33 cellular contexts compared by ENCODE assay signal in genomic region chr1:232223887-232224286, GRCh38.
"Had no signal": no experiment of that assay in that cellular context is flagged by ENCODE, and none has a peak within 500 bp of the region (broad histone marks: within the 10 kb centered on the region; RNA-seq: fewer than 3 reads in every experiment).

No MANE protein-coding gene starts in this region.

- H3K4me1 Mint-ChIP-seq: activated B cell treated with CpG ODN at 0.5 μM for 24 hours had no signal

- H3K9me3 Mint-ChIP-seq: activated B cell treated with CpG ODN at 0.5 μM for 24 hours; activated CD8-positive, alpha-beta T cell treated with anti-CD3 and anti-CD28 coated beads for 36 hours; activated naive CD4-positive, alpha-beta T cell treated with anti-CD3 and anti-CD28 coated beads for 36 hours; activated naive CD4-positive, alpha-beta T cell treated with anti-CD3 and anti-CD28 coated beads, Interleukin-2, amount 50 U/mL, for 24 hours; activated naive CD8-positive, alpha-beta T cell treated with anti-CD3 and anti-CD28 coated beads for 36 hours; activated naive CD8-positive, alpha-beta T cell treated with anti-CD3 and anti-CD28 coated beads, Interleukin-2, amount 50 U/mL, for 24 hours; activated T-cell treated with anti-CD3 and anti-CD28 coated beads, Interleukin-2, amount 50 U/mL, for 4 hours; activated T-helper 17 cell treated with anti-CD3 and anti-CD28 coated beads, Interleukin-2, amount 50 U/mL, for 72 hours; effector memory CD8-positive, alpha-beta T cell; T-helper 2 cell treated with Interferon-gamma antibody and Interleukin-4, amounts not matched to agents 5 μg/mL and 100 μg/mL, for 36 hours had no signal

- H3K27me3 Mint-ChIP-seq: activated CD8-positive, alpha-beta T cell treated with anti-CD3 and anti-CD28 coated beads for 36 hours; activated naive CD4-positive, alpha-beta T cell treated with anti-CD3 and anti-CD28 coated beads, Interleukin-2, amount 50 U/mL, for 24 hours; activated T-helper 17 cell treated with anti-CD3 and anti-CD28 coated beads, Interleukin-2, amount 50 U/mL, for 72 hours; effector memory CD8-positive, alpha-beta T cell; T-helper 17 cell had no signal

- H3K9me3 ChIP-seq: adrenal gland, body of pancreas, esophagus squamous epithelium, gastroesophageal sphincter had no signal

- H3K27ac Mint-ChIP-seq: activated B cell treated with CpG ODN at 0.5 μM for 24 hours; activated CD8-positive, alpha-beta T cell treated with anti-CD3 and anti-CD28 coated beads for 36 hours; activated naive CD4-positive, alpha-beta T cell treated with anti-CD3 and anti-CD28 coated beads for 36 hours; activated naive CD4-positive, alpha-beta T cell treated with anti-CD3 and anti-CD28 coated beads, Interleukin-2, amount 50 U/mL, for 24 hours; activated naive CD8-positive, alpha-beta T cell treated with anti-CD3 and anti-CD28 coated beads for 36 hours; activated naive CD8-positive, alpha-beta T cell treated with anti-CD3 and anti-CD28 coated beads, Interleukin-2, amount 50 U/mL, for 24 hours; activated T-helper 17 cell treated with anti-CD3 and anti-CD28 coated beads, Interleukin-2, amount 50 U/mL, for 72 hours; T-helper 2 cell treated with Interferon-gamma antibody and Interleukin-4, amounts not matched to agents 5 μg/mL and 100 μg/mL, for 36 hours had no signal

- H3K4me3 ChIP-seq: adrenal gland, body of pancreas, coronary artery, esophagus squamous epithelium, gastroesophageal sphincter had no signal

- H3K4me1 ChIP-seq: adrenal gland, body of pancreas had no signal

- H3K36me3 Mint-ChIP-seq: activated naive CD4-positive, alpha-beta T cell treated with anti-CD3 and anti-CD28 coated beads, Interleukin-2, amount 50 U/mL, for 24 hours; activated naive CD8-positive, alpha-beta T cell treated with anti-CD3 and anti-CD28 coated beads for 36 hours had no signal

- H3K36me3 ChIP-seq: adrenal gland, esophagus squamous epithelium, gastroesophageal sphincter, WERI-Rb-1 had no signal

- DNase-seq: activated B cell treated with CpG ODN at 0.5 μM for 24 hours; activated CD4-positive, alpha-beta T cell treated with anti-CD3 and anti-CD28 coated beads for 48 hours; activated CD4-positive, alpha-beta T cell treated with anti-CD3 and anti-CD28 coated beads, Interleukin-2, amount 50 U/mL, for 1 hour; activated CD4-positive, alpha-beta T cell treated with anti-CD3 and anti-CD28 coated beads, Interleukin-2, amount 50 U/mL, for 48 hours; activated CD8-positive, alpha-beta memory T cell treated with anti-CD3 and anti-CD28 coated beads for 24 hours; activated CD8-positive, alpha-beta T cell treated with anti-CD3 and anti-CD28 coated beads for 36 hours; activated effector memory CD4-positive, alpha-beta T cell treated with Interleukin-2 at 50 U/mL for 16 hours; activated gamma-delta T cell treated with Interleukin-2 at 50 U/mL for 16 hours; activated naive CD4-positive, alpha-beta T cell treated with anti-CD3 and anti-CD28 coated beads for 36 hours; activated naive CD8-positive, alpha-beta T cell treated with anti-CD3 and anti-CD28 coated beads for 36 hours; activated naive CD8-positive, alpha-beta T cell treated with anti-CD3 and anti-CD28 coated beads, Interleukin-2, amount 50 U/mL, for 24 hours; activated T-cell treated with anti-CD3 and anti-CD28 coated beads, Interleukin-2, amount 50 U/mL, for 4 hours; adrenal gland; amygdala; aorta; body of pancreas; caudate nucleus; dermis blood vessel endothelial cell; effector CD4-positive, alpha-beta T cell; effector memory CD8-positive, alpha-beta T cell; erythroblast; esophagus squamous epithelium; foreskin melanocyte; T-helper 1 cell; T-helper 17 cell; T1000; WERI-Rb-1 had no signal

- H3K4me3 Mint-ChIP-seq: activated B cell treated with CpG ODN at 0.5 μM for 24 hours; activated CD8-positive, alpha-beta T cell treated with anti-CD3 and anti-CD28 coated beads for 36 hours; activated naive CD4-positive, alpha-beta T cell treated with anti-CD3 and anti-CD28 coated beads for 36 hours; activated naive CD4-positive, alpha-beta T cell treated with anti-CD3 and anti-CD28 coated beads, Interleukin-2, amount 50 U/mL, for 24 hours; activated naive CD8-positive, alpha-beta T cell treated with anti-CD3 and anti-CD28 coated beads for 36 hours; activated naive CD8-positive, alpha-beta T cell treated with anti-CD3 and anti-CD28 coated beads, Interleukin-2, amount 50 U/mL, for 24 hours; activated T-cell treated with anti-CD3 and anti-CD28 coated beads, Interleukin-2, amount 50 U/mL, for 4 hours; activated T-helper 17 cell treated with anti-CD3 and anti-CD28 coated beads, Interleukin-2, amount 50 U/mL, for 72 hours; effector memory CD8-positive, alpha-beta T cell; T-helper 17 cell; T-helper 2 cell treated with Interferon-gamma antibody and Interleukin-4, amounts not matched to agents 5 μg/mL and 100 μg/mL, for 36 hours had no signal

- H3K27me3 ChIP-seq: adrenal gland, body of pancreas, esophagus squamous epithelium, gastroesophageal sphincter had no signal

- ATAC-seq: activated CD4-positive, CD25-positive, alpha-beta regulatory T cell treated with anti-CD3 and anti-CD28 coated beads, Interleukin-2, amount 50 U/mL, for 24 hours; activated CD8-positive, alpha-beta T cell treated with anti-CD3 and anti-CD28 coated beads for 36 hours; activated naive CD8-positive, alpha-beta T cell treated with anti-CD3 and anti-CD28 coated beads, Interleukin-2, amount 50 U/mL, for 24 hours; activated T-helper 17 cell treated with anti-CD3 and anti-CD28 coated beads, Interleukin-2, amount 50 U/mL, for 72 hours; body of pancreas; effector memory CD8-positive, alpha-beta T cell; gastroesophageal sphincter; T-helper 17 cell had no signal
